In genomic region chr6:25490018-25490865, GRCh38 we compare ENCODE assay signal across 7 cellular contexts.
DNase-seq lines count a peak whose midpoint lies in the region; ATAC-seq and TF ChIP-seq lines count a peak whose summit lies in the region.

No MANE protein-coding gene starts in this region.

- DNase-seq in GM13977 (ENCODE audit: low spot score) (peak; percentile 63), NCI-H2171 (lab: John Stamatoyannopoulos, UW) (peak; percentile 64), MCF 10A (ENCODE audit: unreplicated experiment) (peak; percentile 88), immature natural killer cell (peak; percentile 35 to 67 (median 46))
- DNase-seq in stimulated activated CD4-positive, alpha-beta T cell treated with anti-CD3 and anti-CD28 coated beads, Interleukin-1b, Interleukin-23, amount 100 ng/mL, for 1 hour (ENCODE audit: low read depth in 2 of 2), result peak; percentile 32 to 38

- CTCF ChIA-PET in MCF 10A (lab: Yijun Ruan, JAX), result interaction anchor here (0.5 to 9.1 kb wide), 64 partner anchors 9 to 451 kb away, joined by 3 to 107 read pairs (median 4); partner anchors contain the start of gene CARMIL1

- POLR2A ChIA-PET in MCF 10A (lab: Yijun Ruan, JAX), result interaction anchor here (0.6 to 3.4 kb wide), 12 partner anchors 65 to 297 kb away, joined by 3 to 33 read pairs (median 4); partner anchors contain the start of gene CARMIL1

- ATAC-seq in HG03064 (IDR thresholded peaks at IDR 0.05; ENCODE audit: low read depth, unreplicated experiment), result peak; percentile 69

- peaks cover 45% of the 10 kb centered on the region for H3K36me3 Mint-ChIP-seq in MCF 10A (ENCODE audit: insufficient read depth, unreplicated experiment)
- H3K36me3 Mint-ChIP-seq in immature natural killer cell, result peaks cover 0 to 4% (median 0%) of the 10 kb centered on the region in 3 donors

- no TSS peak for BruUV-seq in MCF 10A (replicated peaks; lab: Mats Ljungman, UMichigan)

- H3K27me3 Mint-ChIP-seq in MCF 10A (ENCODE audit: insufficient read depth, unreplicated experiment) (no peaks in the 10 kb centered on the region), immature natural killer cell (ENCODE audit: low read depth in 3 of 3) (peaks cover 0 to 2% (median 1%) of the 10 kb centered on the region in 3 donors)

- H3K9me3 Mint-ChIP-seq in MCF 10A (ENCODE audit: unreplicated experiment) (no peaks in the 10 kb centered on the region), immature natural killer cell (no peaks in the 10 kb centered on the region)

- in situ Hi-C loops in GM13977 (cut with MboI; ENCODE audit: low pct_unique_long_range_greater_than_20kb, low sequenced_read_pairs, unreplicated experiment), result no loop called here

- H3K27ac Mint-ChIP-seq in MCF 10A (ENCODE audit: low read depth, unreplicated experiment) (peak overlapping the region; percentile 86), immature natural killer cell (no peak overlapping the region)

- TF ChIP-seq CTCF in GM13977 (IDR thresholded peaks at IDR 0.05; ENCODE audit: extremely low read depth, insufficient read depth, missing control alignments) (peak; percentile 89), VCaP (conservative IDR thresholded peaks at IDR 0.05) (peak; percentile 93), MCF 10A (IDR thresholded peaks at IDR 0.05; ENCODE audit: unreplicated experiment) (peak; percentile 70)

- no peak overlapping the region for H3K4me3 Mint-ChIP-seq in MCF 10A (ENCODE audit: unreplicated experiment)
- no peak overlapping the region for H3K4me3 Mint-ChIP-seq in immature natural killer cell

- H3K27ac ChIP-seq in VCaP, result peak overlapping the region; percentile 30; the same call in 1 of the 2 replicates

- H3K4me1 Mint-ChIP-seq in MCF 10A (ENCODE audit: insufficient read depth, unreplicated experiment) (peaks cover 8% of the 10 kb centered on the region), immature natural killer cell (no peaks in the 10 kb centered on the region)

- intact Hi-C loops in MCF 10A (cut with micrococcal nuclease), result loop anchor here (1.0 to 5.0 kb wide), 5 partner anchors 67 to 400 kb away; no protein-coding TSS in a partner anchor

Comparison
In these comparisons a context has a peak if more than half of its experiments do, and no peak if none do; other contexts are left out.
1. Peak in every context shown above with its lines: DNase-seq, ATAC-seq and H3K27ac ChIP-seq.
2. DNase-seq: peak in every context shown above with its lines; median percentile 88 in MCF 10A; 64 in NCI-H2171; 63 in GM13977; 46 in immature natural killer cell; 35 in stimulated activated CD4-positive, alpha-beta T cell treated with anti-CD3 and anti-CD28 coated beads, Interleukin-1b, Interleukin-23, amount 100 ng/mL, for 1 hour.